Comparison of ENCODE assay signal across 15 cellular contexts in the genomic region with DNA sequence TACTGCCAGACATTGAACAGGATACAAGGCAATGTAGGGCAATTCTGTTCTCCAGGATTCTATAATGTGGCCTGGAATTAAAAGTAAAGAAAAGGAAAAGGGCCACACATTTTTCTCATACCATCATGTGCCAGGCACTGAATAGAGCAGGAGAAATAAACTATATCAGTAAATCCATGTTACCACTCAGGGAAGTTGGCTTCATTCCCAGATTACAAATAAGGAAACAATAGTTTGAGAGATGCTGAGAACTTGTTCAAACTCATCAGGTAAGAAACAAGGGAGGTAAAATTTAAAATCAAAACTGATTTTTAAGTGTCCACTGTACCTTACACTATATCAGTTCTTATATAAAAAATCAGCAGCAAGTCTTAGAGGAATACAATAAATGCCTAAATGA.
DNase-seq lines count a peak whose midpoint lies in the region; ATAC-seq and TF ChIP-seq lines count a peak whose summit lies in the region.
"Had no signal": no experiment of that assay in that cellular context is flagged by ENCODE, and none has a peak within 500 bp of the region (broad histone marks: within the 10 kb centered on the region; RNA-seq: fewer than 3 reads in every experiment).

No MANE protein-coding gene starts in this region.

- TF ChIP-seq CTCF in brain (conservative IDR thresholded peaks at IDR 0.05) (no peak), nephron (IDR thresholded peaks at IDR 0.05; ENCODE audit: unreplicated experiment in 3 of 3) (no peak)

- H3K36me3 ChIP-seq in aorta (ENCODE audit: control insufficient read depth in 1 of 2, insufficient read depth in 2 of 2, low read length in 1 of 2): no peaks in the 10 kb centered on the region
- no peaks in the 10 kb centered on the region for H3K36me3 ChIP-seq in MG63
- H3K36me3 ChIP-seq: tibial nerve had no signal

- H3K4me1 ChIP-seq in aorta (ENCODE audit: control insufficient read depth in 1 of 2, insufficient read depth in 2 of 2, low read length in 2 of 2): no peaks in the 10 kb centered on the region
- H3K4me1 ChIP-seq: A549, parathyroid adenoma, tibial nerve had no signal

- H3K27me3 ChIP-seq in aorta (ENCODE audit: control insufficient read depth in 1 of 2, insufficient read depth in 2 of 2, low read length in 1 of 2): no peaks in the 10 kb centered on the region
- no peaks in the 10 kb centered on the region for H3K27me3 ChIP-seq in MG63
- H3K27me3 ChIP-seq: tibial nerve had no signal

- H3K4me3 ChIP-seq in aorta (ENCODE audit: low read length in 2 of 2): no peak overlapping the region
- H3K4me3 ChIP-seq in MG63: no peak overlapping the region
- H3K4me3 ChIP-seq: A549, coronary artery, tibial nerve had no signal

- H3K9me3 ChIP-seq in aorta (ENCODE audit: control insufficient read depth, low read length) (no peaks in the 10 kb centered on the region), MG63 (no peaks in the 10 kb centered on the region)
- H3K9me3 ChIP-seq: A549 had no signal

- H3K4me1 Mint-ChIP-seq in brain (peaks cover 14% of the 10 kb centered on the region), nephron (peaks cover 16% of the 10 kb centered on the region)

- H3K27me3 Mint-ChIP-seq in brain (no peaks in the 10 kb centered on the region), nephron (ENCODE audit: low read depth) (no peaks in the 10 kb centered on the region)

- H3K4me3 Mint-ChIP-seq in brain (peak overlapping the region in 1 of 5 experiments; percentile 18), nephron (no peak overlapping the region)
- H3K4me3 Mint-ChIP-seq: HFFc6 had no signal

- DNase-seq in NCI-H146 treated with DMSO at 0.1 percent for 48 hours (lab: John Stamatoyannopoulos, UW; ENCODE audit: unreplicated experiment) (peak; percentile 42), NCI-H146 (lab: John Stamatoyannopoulos, UW) (no peak), NCI-H2227 (lab: John Stamatoyannopoulos, UW; ENCODE audit: unreplicated experiment) (peak; percentile 10), amygdala (lab: John Stamatoyannopoulos, UW) (no peak), aorta (no peak), MG63 (no peak)
- DNase-seq: activated naive CD4-positive, alpha-beta T cell treated with anti-CD3 and anti-CD28 coated beads, Interleukin-2, amount 50 U/mL, for 16 hours; HFFc6; SW 1271 had no signal

- ATAC-seq in aorta (ENCODE audit: low FRiP score): no peak
- ATAC-seq: A549 had no signal

- no peak overlapping the region for H3K27ac ChIP-seq in aorta (ENCODE audit: low read depth in 1 of 2, low read length in 2 of 2)
- H3K27ac ChIP-seq: A549, coronary artery, parathyroid adenoma, tibial nerve had no signal

- H3K9me3 Mint-ChIP-seq in brain: peaks cover 0 to under 1% (median 0%) of the 10 kb centered on the region in 5 experiments
- H3K9me3 Mint-ChIP-seq in nephron: no peaks in the 10 kb centered on the region

- H3K36me3 Mint-ChIP-seq in brain: no peaks in the 10 kb centered on the region
- no peaks in the 10 kb centered on the region for H3K36me3 Mint-ChIP-seq in nephron (ENCODE audit: low read depth)

- intact Hi-C loops in aorta (cut with DNase I): no loop called here

- peak overlapping the region in 4 of 5 experiments; percentile 1 to 46 (median 18) for H3K27ac Mint-ChIP-seq in brain
- peak overlapping the region; percentile 51 to 65 (median 52) for H3K27ac Mint-ChIP-seq in nephron
- H3K27ac Mint-ChIP-seq: HFFc6 had no signal

Comparison
In these comparisons a context has a peak if more than half of its experiments do, and no peak if none do; other contexts are left out.
1. DNase-seq: peak in NCI-H146 treated with DMSO at 0.1 percent for 48 hours (single experiment) and NCI-H2227 (single experiment); none in NCI-H146 (single experiment), amygdala (0 of 56), aorta (0 of 2) and MG63 (single experiment).